Comparison of ENCODE assay signal across 10 cellular contexts in genomic region chr1:235952950-235953615, GRCh38.
DNase-seq lines count a peak whose midpoint lies in the region; ATAC-seq and TF ChIP-seq lines count a peak whose summit lies in the region.
"Had no signal": no experiment of that assay in that cellular context is flagged by ENCODE, and none has a peak within 500 bp of the region (broad histone marks: within the 10 kb centered on the region; RNA-seq: fewer than 3 reads in every experiment).

No MANE protein-coding gene starts in this region.

- no peaks in the 10 kb centered on the region for H3K27me3 ChIP-seq in WERI-Rb-1 (ENCODE audit: insufficient read depth, low read depth, severe bottlenecking)

- peaks cover 46% of the 10 kb centered on the region for H3K4me1 Mint-ChIP-seq in memory B cell

- H3K4me3 Mint-ChIP-seq in memory B cell: peak overlapping the region; percentile 3

- H3K36me3 Mint-ChIP-seq in memory B cell: no peaks in the 10 kb centered on the region

- H3K4me3 ChIP-seq in NB4 (ENCODE audit: low read depth, low read length): no peak overlapping the region
- no peak overlapping the region for H3K4me3 ChIP-seq in WERI-Rb-1 (ENCODE audit: low read depth, low read length)
- H3K4me3 ChIP-seq: skin epidermis had no signal

- H3K27ac ChIP-seq in WERI-Rb-1: no peak overlapping the region

- DNase-seq in NB4 (ENCODE audit: low read depth) (peak; percentile 77), memory B cell (ENCODE audit: low spot score in 2 of 2) (no peak), HT-29 (ENCODE audit: low spot score) (no peak), WERI-Rb-1 (no peak), NCI-H2171 (lab: John Stamatoyannopoulos, UW) (no peak)
- DNase-seq: Karpas-422 had no signal

- peak; percentile 53 for ATAC-seq in GM18499 (IDR thresholded peaks at IDR 0.05; ENCODE audit: insufficient read depth, unreplicated experiment)
- peak; percentile 31 for ATAC-seq in GM21737 (IDR thresholded peaks at IDR 0.05; ENCODE audit: unreplicated experiment)
- ATAC-seq in memory B cell (ENCODE audit: low read depth): no peak
- ATAC-seq in GM19467 (IDR thresholded peaks at IDR 0.05; ENCODE audit: unreplicated experiment): no peak

- no peaks in the 10 kb centered on the region for H3K27me3 Mint-ChIP-seq in memory B cell

- H3K9me3 Mint-ChIP-seq in memory B cell: no peaks in the 10 kb centered on the region

- no peak for TF ChIP-seq POLR2A in NB4 (IDR thresholded peaks at IDR 0.05; ENCODE audit: extremely low read depth, insufficient read length)

- H3K9me3 ChIP-seq in WERI-Rb-1 (ENCODE audit: severe bottlenecking): peaks cover 8% of the 10 kb centered on the region

- no peak for TF ChIP-seq CTCF in NB4 (IDR thresholded peaks at IDR 0.05; ENCODE audit: low read depth, low read length)
- no peak for TF ChIP-seq CTCF in WERI-Rb-1 (IDR thresholded peaks at IDR 0.05; ENCODE audit: low read depth, low read length)

- H3K27ac Mint-ChIP-seq in memory B cell: peak overlapping the region; percentile 92

- no peaks in the 10 kb centered on the region for H3K36me3 ChIP-seq in WERI-Rb-1

Comparison
In these comparisons a context has a peak if more than half of its experiments do, and no peak if none do; other contexts are left out.
1. ATAC-seq: peak in GM18499 (single experiment) and GM21737 (single experiment); none in memory B cell (single experiment) and GM19467 (single experiment).